ENCODE assay signal across 8 cellular contexts in genomic region chr7:139106959-139107358, GRCh38. TPM values are rescaled to one million over a fixed set of nuclear protein-coding genes. Genes with fewer than 3 reads are reported as not detected.
DNase-seq lines count a peak whose midpoint lies in the region; ATAC-seq and TF ChIP-seq lines count a peak whose summit lies in the region.

No MANE protein-coding gene starts in this region.

- H3K27me3 Mint-ChIP-seq in CD4-positive, alpha-beta memory T cell = no peaks in the 10 kb centered on the region
- H3K27me3 Mint-ChIP-seq in natural killer cell (ENCODE audit: low read depth in 2 of 2) = no peaks in the 10 kb centered on the region

- in situ Hi-C loops in brain microvascular endothelial cell (cut with HindIII; ENCODE audit: low pct_ligation_motif_present, low sequenced_read_pairs) = no loop called here

- no peaks in the 10 kb centered on the region for H3K9me3 ChIP-seq in CD4-positive, alpha-beta memory T cell (ENCODE audit: control insufficient read depth in 1 of 2, low read length in 2 of 2)

- peaks cover 31% of the 10 kb centered on the region for H3K4me1 ChIP-seq in CD4-positive, alpha-beta memory T cell (ENCODE audit: insufficient read depth, low read length)

- H3K9me3 Mint-ChIP-seq in CD4-positive, alpha-beta memory T cell = peaks cover 0 to 22% (median 0%) of the 10 kb centered on the region in 8 donors
- H3K9me3 Mint-ChIP-seq in natural killer cell = peaks cover 0 to 3% of the 10 kb centered on the region in 2 donors

- H3K36me3 ChIP-seq in CD4-positive, alpha-beta memory T cell (ENCODE audit: insufficient read depth, low read length) = peaks cover 7% of the 10 kb centered on the region
- no peaks in the 10 kb centered on the region for H3K36me3 ChIP-seq in brain microvascular endothelial cell (replicated peaks)

- TF ChIP-seq CTCF in LNCaP clone FGC (IDR thresholded peaks at IDR 0.05; ENCODE audit: control insufficient read depth, extremely low read depth, insufficient read depth) (no peak), brain microvascular endothelial cell (IDR thresholded peaks at IDR 0.05; ENCODE audit: low read depth, low read length, missing control alignments) (no peak), natural killer cell (IDR thresholded peaks at IDR 0.05) (no peak)

- no peaks in the 10 kb centered on the region for H3K27me3 ChIP-seq in CD4-positive, alpha-beta memory T cell (ENCODE audit: insufficient read depth, low read length)
- H3K27me3 ChIP-seq in brain microvascular endothelial cell (replicated peaks) = no peaks in the 10 kb centered on the region

- peak overlapping the region; percentile 88 to 99 (median 94) for H3K27ac Mint-ChIP-seq in CD4-positive, alpha-beta memory T cell
- peak overlapping the region; percentile 96 to 99 for H3K27ac Mint-ChIP-seq in natural killer cell

- H3K36me3 Mint-ChIP-seq in CD4-positive, alpha-beta memory T cell = peaks cover 37 to 58% of the 10 kb centered on the region in 2 donors
- peaks cover 10% of the 10 kb centered on the region for H3K36me3 Mint-ChIP-seq in natural killer cell

- peaks cover 23 to 55% (median 32%) of the 10 kb centered on the region in 4 donors for H3K4me1 Mint-ChIP-seq in CD4-positive, alpha-beta memory T cell
- peaks cover 68% of the 10 kb centered on the region in 2 donors for H3K4me1 Mint-ChIP-seq in natural killer cell

- POLR2A ChIA-PET in CD4-positive, alpha-beta memory T cell (lab: Charles Lee; ENCODE audit: partially characterized antibody) = interaction anchor here (1.4 to 6.1 kb wide), 6 partner anchors 9 to 40 kb away, joined by 3 to 152 read pairs (median 10); no protein-coding TSS in a partner anchor

- H3K27ac ChIP-seq in CD4-positive, alpha-beta memory T cell (ENCODE audit: low read depth, low read length) = peak overlapping the region; percentile 96
- no peak overlapping the region for H3K27ac ChIP-seq in brain microvascular endothelial cell

- CTCF ChIA-PET in CD4-positive, alpha-beta memory T cell (lab: Charles Lee; ENCODE audit: partially characterized antibody) = interaction anchor here (0.7 to 1.7 kb wide), 2 partner anchors 8 to 12 kb away, joined by 3 to 12 read pairs; no protein-coding TSS in a partner anchor

- DNase-seq in CD4-positive, alpha-beta memory T cell = no peak
- DNase-seq in LNCaP clone FGC (ENCODE audit: low read depth) = no peak
- DNase-seq in brain microvascular endothelial cell = no peak
- no peak for DNase-seq in natural killer cell
- no peak for DNase-seq in iPS-NIHi11 (ENCODE audit: low spot score)
- DNase-seq in superior temporal gyrus (ENCODE audit: extremely low spot score) = no peak

- ATAC-seq in natural killer cell = no peak
- ATAC-seq in HG02798 (IDR thresholded peaks at IDR 0.05; ENCODE audit: poor library complexity, unreplicated experiment) = no peak
- ATAC-seq in GM19351 (IDR thresholded peaks at IDR 0.05; ENCODE audit: unreplicated experiment) = no peak

- intact Hi-C loops in CD4-positive, alpha-beta memory T cell (cut with micrococcal nuclease) = loop anchor here (5.0 kb wide), 1 partner anchor 250 kb away; the partner anchor contains the start of gene LUC7L2
- intact Hi-C loops in natural killer cell (cut with micrococcal nuclease) = loop anchor here (5.0 kb wide), 1 partner anchor 35 kb away; no protein-coding TSS in a partner anchor

- peak overlapping the region; percentile 90 to 96 for H3K4me3 ChIP-seq in CD4-positive, alpha-beta memory T cell (ENCODE audit: low read length in 2 of 2)
- H3K4me3 ChIP-seq in LNCaP clone FGC (ENCODE audit: low read depth, low read length) (peak overlapping the region; percentile 87), brain microvascular endothelial cell (ENCODE audit: low read depth, low read length) (peak overlapping the region; percentile 12)

- peak overlapping the region; percentile 95 to 99 (median 97) for H3K4me3 Mint-ChIP-seq in CD4-positive, alpha-beta memory T cell
- peak overlapping the region; percentile 97 for H3K4me3 Mint-ChIP-seq in natural killer cell

RNA-seq across cellular contexts. Expression of gene ZC3HAV1, which starts 2.6 kb away (rescaled TPM):
- 100 to 1,000 TPM; 154 to 159 TPM for total RNA-seq in CD4-positive, alpha-beta memory T cell
- polyA plus RNA-seq in CD4-positive, alpha-beta memory T cell = 100 to 1,000 TPM; 150 to 169 TPM
- total RNA-seq in natural killer cell = 100 to 1,000 TPM; 129 to 153 (median 137) TPM

Comparison
In these comparisons a context has a peak if more than half of its experiments do, and no peak if none do; other contexts are left out.
1. H3K4me3 ChIP-seq: peak in every context shown above with its lines; median percentile 93 in CD4-positive, alpha-beta memory T cell; 87 in LNCaP clone FGC; 12 in brain microvascular endothelial cell.